Comparison of ENCODE assay signal across 23 cellular contexts in genomic region chr12:1948883-1949282, GRCh38. TPM values are rescaled to one million over a fixed set of nuclear protein-coding genes. Genes with fewer than 3 reads are reported as not detected.
DNase-seq lines count a peak whose midpoint lies in the region; ATAC-seq and TF ChIP-seq lines count a peak whose summit lies in the region.
"Had no signal": no experiment of that assay in that cellular context is flagged by ENCODE, and none has a peak within 500 bp of the region (broad histone marks: within the 10 kb centered on the region; RNA-seq: fewer than 3 reads in every experiment).

No MANE protein-coding gene starts in this region.

- H3K4me3 Mint-ChIP-seq in memory B cell, result no peak overlapping the region
- H3K4me3 Mint-ChIP-seq: activated naive CD8-positive, alpha-beta T cell treated with anti-CD3 and anti-CD28 coated beads, Interleukin-2, amount 10 ng/mL, durations not matched to agents 7 days and 5 days; CD4-positive, alpha-beta T cell; GM23338 had no signal

- H3K4me1 Mint-ChIP-seq in memory B cell, result no peaks in the 10 kb centered on the region
- H3K4me1 Mint-ChIP-seq: activated naive CD8-positive, alpha-beta T cell treated with anti-CD3 and anti-CD28 coated beads, Interleukin-2, amount 10 ng/mL, durations not matched to agents 7 days and 5 days had no signal

- CTCF ChIA-PET in HEK293T (lab: Yijun Ruan, JAX), result interaction anchor here (0.5 to 1.8 kb wide), 2 partner anchors 9 to 230 kb away, joined by 3 to 6 read pairs; no protein-coding TSS in a partner anchor

- H3K27ac Mint-ChIP-seq in memory B cell, result peak overlapping the region; percentile 30
- H3K27ac Mint-ChIP-seq: activated naive CD8-positive, alpha-beta T cell treated with anti-CD3 and anti-CD28 coated beads, Interleukin-2, amount 10 ng/mL, durations not matched to agents 7 days and 5 days; CD4-positive, alpha-beta T cell; GM23338 had no signal

- ATAC-seq in right cardiac atrium, result peak in 1 of 2 donors; percentile 33
- no peak for ATAC-seq in left cardiac atrium
- no peak for ATAC-seq in memory B cell (ENCODE audit: low read depth)
- ATAC-seq in HG02798 (IDR thresholded peaks at IDR 0.05; ENCODE audit: poor library complexity, unreplicated experiment), result no peak
- ATAC-seq: psoas muscle had no signal

- peaks cover 3% of the 10 kb centered on the region for H3K9me3 Mint-ChIP-seq in memory B cell
- H3K9me3 Mint-ChIP-seq: CD4-positive, alpha-beta T cell had no signal

- H3K4me1 ChIP-seq in right cardiac atrium (ENCODE audit: control insufficient read depth, insufficient read depth, low read length), result peaks cover 3% of the 10 kb centered on the region
- H3K4me1 ChIP-seq: psoas muscle had no signal

- 97% methylated on average over 11 of the region's 11 CpGs for WGBS in right cardiac atrium

- H3K4me3 ChIP-seq in right cardiac atrium (ENCODE audit: low read length) (no peak overlapping the region), skin epidermis (no peak overlapping the region)
- H3K4me3 ChIP-seq: GM23338, heart left ventricle, psoas muscle had no signal

- no peak overlapping the region for H3K27ac ChIP-seq in right cardiac atrium (ENCODE audit: low read length)
- peak overlapping the region in 12 of 21 experiments; percentile 14 to 76 (median 64) for H3K27ac ChIP-seq in skin epidermis
- H3K27ac ChIP-seq: psoas muscle, RWPE1 had no signal

- H3K27me3 ChIP-seq in right cardiac atrium (ENCODE audit: control insufficient read depth, insufficient read depth), result no peaks in the 10 kb centered on the region
- H3K27me3 ChIP-seq: heart left ventricle had no signal

- peaks cover 47% of the 10 kb centered on the region for H3K36me3 Mint-ChIP-seq in memory B cell

- H3K9me3 ChIP-seq in right cardiac atrium (ENCODE audit: control insufficient read depth, low read length), result no peaks in the 10 kb centered on the region
- H3K9me3 ChIP-seq: psoas muscle had no signal

- no peaks in the 10 kb centered on the region for H3K27me3 Mint-ChIP-seq in memory B cell
- H3K27me3 Mint-ChIP-seq: activated naive CD8-positive, alpha-beta T cell treated with anti-CD3 and anti-CD28 coated beads, Interleukin-2, amount 10 ng/mL, durations not matched to agents 7 days and 5 days; CD4-positive, alpha-beta T cell had no signal

- POLR2A ChIA-PET in HEK293T (lab: Yijun Ruan, JAX), result no interaction called here

- DNase-seq in right cardiac atrium, result peak in 2 of 3 donors; percentile 22 to 30
- DNase-seq in left cardiac atrium, result no peak
- no peak for DNase-seq in memory B cell (ENCODE audit: low spot score in 2 of 2)
- no peak for DNase-seq in HEK293T (ENCODE audit: extremely low spot score)
- no peak for DNase-seq in medulla oblongata (ENCODE audit: extremely low spot score)
- no peak for DNase-seq in HUDEP-2 (lab: John Stamatoyannopoulos, UW; ENCODE audit: unreplicated experiment in 76 of 76)
- DNase-seq: activated effector memory CD4-positive, alpha-beta T cell treated with anti-CD3 and anti-CD28 coated beads, Interleukin-2, amount 50 U/mL, for 16 hours; activated naive CD8-positive, alpha-beta T cell treated with anti-CD3 and anti-CD28 coated beads, Interleukin-2, amount 10 ng/mL, durations not matched to agents 7 days and 5 days; activated T-cell treated with anti-CD3 and anti-CD28 coated beads for 4 hours; CD4-positive, alpha-beta T cell; EL; heart left ventricle; NCI-H146; NCI-H446 treated with DMSO at 0.1 percent for 48 hours; psoas muscle had no signal

- intact Hi-C loops in right cardiac atrium (cut with DNase I) (no loop called here), left cardiac atrium (cut with DNase I) (no loop called here)

TF ChIP-seq in HEK293T, 16 proteins besides CTCF, POLR2A, EP300 and RAD21:
- TF ChIP-seq ZNF384 (IDR thresholded peaks at IDR 0.05), result no peak
- TF ChIP-seq SP1 (IDR thresholded peaks at IDR 0.05), result no peak
- TF ChIP-seq TARDBP (IDR thresholded peaks at IDR 0.05), result no peak
- no peak for TF ChIP-seq FOXA1 (IDR thresholded peaks at IDR 0.05)
- TF ChIP-seq LEF1 (IDR thresholded peaks at IDR 0.05; ENCODE audit: borderline replicate concordance), result no peak
- TF ChIP-seq BHLHE40 (IDR thresholded peaks at IDR 0.05; ENCODE audit: borderline replicate concordance), result no peak
- no peak for TF ChIP-seq ELF4 (IDR thresholded peaks at IDR 0.05)
- TF ChIP-seq NFRKB (IDR thresholded peaks at IDR 0.05), result no peak
- no peak for TF ChIP-seq SUZ12 (IDR thresholded peaks at IDR 0.05)
- TF ChIP-seq, protein P1, sequence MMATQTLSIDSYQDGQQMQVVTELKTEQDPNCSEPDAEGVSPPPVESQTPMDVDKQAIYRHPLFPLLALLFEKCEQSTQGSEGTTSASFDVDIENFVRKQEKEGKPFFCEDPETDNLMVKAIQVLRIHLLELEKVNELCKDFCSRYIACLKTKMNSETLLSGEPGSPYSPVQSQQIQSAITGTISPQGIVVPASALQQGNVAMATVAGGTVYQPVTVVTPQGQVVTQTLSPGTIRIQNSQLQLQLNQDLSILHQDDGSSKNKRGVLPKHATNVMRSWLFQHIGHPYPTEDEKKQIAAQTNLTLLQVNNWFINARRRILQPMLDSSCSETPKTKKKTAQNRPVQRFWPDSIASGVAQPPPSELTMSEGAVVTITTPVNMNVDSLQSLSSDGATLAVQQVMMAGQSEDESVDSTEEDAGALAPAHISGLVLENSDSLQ (IDR thresholded peaks at IDR 0.05), result no peak
- TF ChIP-seq HDGF (IDR thresholded peaks at IDR 0.05; ENCODE audit: borderline replicate concordance), result no peak
- TF ChIP-seq L3MBTL2 (conservative IDR thresholded peaks at IDR 0.05), result no peak
- no peak for TF ChIP-seq FOXK2 (IDR thresholded peaks at IDR 0.05)
- TF ChIP-seq CTBP1 (IDR thresholded peaks at IDR 0.05; ENCODE audit: borderline replicate concordance), result no peak

RNA-seq across cellular contexts. Expression of gene CACNA2D4, which starts 30.4 kb away (rescaled TPM):
- total RNA-seq in right cardiac atrium (1 to 10 TPM; 1.0 to 3.0 (median 1.9) TPM), left cardiac atrium (1 to 10 TPM; 1.7 to 2.6 TPM)
- 1.2 TPM for polyA plus RNA-seq in right cardiac atrium
- total RNA-seq: A172, LHCN-M2, lung microvascular endothelial cell, SK-MEL-5 had no signal

RNA-seq across cellular contexts. Expression of gene DCP1B, which starts 55.4 kb away (rescaled TPM):
- total RNA-seq in right cardiac atrium (1 to 10 TPM; 3.5 to 4.8 (median 3.6) TPM), left cardiac atrium (1 to 10 TPM; 3.1 to 3.7 TPM)
- 3.4 TPM for polyA plus RNA-seq in right cardiac atrium

Comparison
In these comparisons a context has a peak if more than half of its experiments do, and no peak if none do; other contexts are left out.
1. DNase-seq: peak in right cardiac atrium (2 of 3); none in left cardiac atrium (single experiment), memory B cell (0 of 2), HEK293T (single experiment), medulla oblongata (single experiment) and HUDEP-2 (0 of 76).